17 cellular contexts compared by ENCODE assay signal in the genomic region with DNA sequence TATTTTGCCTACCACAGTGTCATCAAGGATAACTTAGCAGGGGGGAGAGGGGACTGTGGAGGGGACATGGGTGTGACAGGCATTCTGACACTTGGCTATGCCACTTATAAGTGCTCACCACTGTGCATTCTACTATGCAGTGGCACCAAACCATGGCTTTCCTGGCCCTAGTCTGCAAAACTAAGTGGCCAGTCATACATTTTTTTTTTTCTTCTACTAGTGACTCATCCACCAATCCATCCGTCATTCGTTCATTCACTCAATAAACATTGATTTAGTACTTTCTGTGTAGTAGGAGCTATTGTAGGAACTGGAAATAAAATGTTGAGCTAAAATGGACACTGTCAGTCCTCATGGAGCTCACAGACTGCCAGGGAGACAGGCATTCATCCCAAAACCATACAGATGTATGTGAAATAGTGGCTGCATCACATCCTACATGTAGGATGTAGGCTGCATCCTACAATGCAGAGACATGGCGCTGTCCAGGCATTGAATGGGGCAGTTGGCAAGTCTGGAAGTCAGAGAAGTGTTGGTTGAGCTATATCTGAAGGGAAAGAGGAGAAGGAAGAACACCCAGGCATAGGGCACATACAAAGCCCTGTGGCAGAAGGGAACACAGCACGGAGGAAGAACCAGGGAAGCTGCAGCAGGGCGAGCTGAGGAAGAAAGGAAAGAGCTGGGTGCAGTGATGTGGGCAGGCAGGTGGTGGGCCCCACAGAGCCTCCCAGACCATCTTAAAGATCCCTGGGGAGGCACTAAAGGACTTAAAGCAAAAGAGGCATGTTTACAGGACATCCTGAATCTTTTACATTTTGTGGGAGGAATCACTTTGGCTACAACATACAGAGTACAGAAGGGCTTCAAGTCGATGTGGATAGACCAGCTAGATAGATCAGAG.
A peak's percentile ranks its signal among the peaks of the same experiment; 100 is the strongest.
DNase-seq lines count a peak whose midpoint lies in the region; ATAC-seq and TF ChIP-seq lines count a peak whose summit lies in the region.
"Had no signal": no experiment of that assay in that cellular context is flagged by ENCODE, and none has a peak within 500 bp of the region (broad histone marks: within the 10 kb centered on the region; RNA-seq: fewer than 3 reads in every experiment).

No MANE protein-coding gene starts in this region.

- H4K20me1 ChIP-seq in mammary epithelial cell (ENCODE audit: insufficient read depth, low read length), result no peaks in the 10 kb centered on the region

- H3K79me2 ChIP-seq in mammary epithelial cell (ENCODE audit: insufficient read depth, low read length), result no peaks in the 10 kb centered on the region

- no peak for TF ChIP-seq CTCF in MCF 10A (IDR thresholded peaks at IDR 0.05; ENCODE audit: unreplicated experiment)
- TF ChIP-seq CTCF in mammary epithelial cell (conservative IDR thresholded peaks at IDR 0.05 in 1 of 2, IDR thresholded peaks at IDR 0.05 in 1 of 2; ENCODE audit: extremely low read depth in 1 of 2, insufficient read depth in 1 of 2, low read depth in 1 of 2, low read length in 2 of 2), result no peak
- TF ChIP-seq CTCF in fibroblast of the aortic adventitia (IDR thresholded peaks at IDR 0.05; ENCODE audit: insufficient read depth, low read length), result no peak

- CTCF ChIA-PET in MCF 10A (lab: Yijun Ruan, JAX), result interaction anchor here (0.6 to 2.1 kb wide), 8 partner anchors 14 to 420 kb away, joined by 3 to 14 read pairs (median 3); no protein-coding TSS in a partner anchor
- CTCF ChIA-PET in mammary epithelial cell (lab: Charles Lee; ENCODE audit: low non-redundant PET), result interaction anchor here (0.7 kb wide), 1 partner anchor 375 kb away, joined by 4 read pairs; no protein-coding TSS in a partner anchor

- no peaks in the 10 kb centered on the region for H3K36me3 ChIP-seq in mammary epithelial cell (ENCODE audit: insufficient read depth, low read length)
- H3K36me3 ChIP-seq: heart left ventricle, upper lobe of right lung had no signal

- H3K4me1 ChIP-seq in mammary epithelial cell (ENCODE audit: insufficient read depth, low read length), result peaks cover 3% of the 10 kb centered on the region
- H3K4me1 ChIP-seq: upper lobe of right lung had no signal

- no peak for ATAC-seq in HG03097 (IDR thresholded peaks at IDR 0.05; ENCODE audit: low FRiP score, unreplicated experiment)

- no peaks in the 10 kb centered on the region for H3K27me3 ChIP-seq in mammary epithelial cell (ENCODE audit: insufficient read depth, low read length)
- H3K27me3 ChIP-seq: upper lobe of right lung had no signal

- dilution Hi-C loops in mammary epithelial cell (cut with HindIII; ENCODE audit: low sequenced_read_pairs), result loop anchor here (5.0 kb wide), 1 partner anchor 36 kb away; no protein-coding TSS in a partner anchor

- H3K9me3 ChIP-seq in mammary epithelial cell (replicated peaks; ENCODE audit: insufficient read depth, low read length), result no peaks in the 10 kb centered on the region
- H3K9me3 ChIP-seq: heart left ventricle, upper lobe of right lung had no signal

- DNase-seq in MCF 10A (ENCODE audit: unreplicated experiment) (peak; percentile 5), mammary epithelial cell (no peak), RKO (ENCODE audit: low spot score) (peak; percentile 22), fibroblast of the aortic adventitia (ENCODE audit: low read depth) (peak; percentile 18), cortex of kidney (lab: John Stamatoyannopoulos, UW) (no peak), NOMO-1 treated with dmso at 0.1 percent for 144 hours (lab: John Stamatoyannopoulos, UW; ENCODE audit: unreplicated experiment) (no peak), inferior parietal cortex (ENCODE audit: extremely low spot score) (no peak)
- DNase-seq: activated CD4-positive, alpha-beta T cell treated with anti-CD3 and anti-CD28 coated beads, Interleukin-2, amount 10 ng/mL, durations not matched to agents 7 days and 5 days; activated naive CD4-positive, alpha-beta T cell treated with Interleukin-2 at 50 U/mL for 16 hours; aorta; CD8-positive, alpha-beta T cell; heart left ventricle; KBM-7; nephron progenitor cell; upper lobe of right lung had no signal

- in situ Hi-C loops in mammary epithelial cell (cut with MboI; ENCODE audit: low sequenced_read_pairs in 2 of 2), result no loop called here

- POLR2A ChIA-PET in MCF 10A (lab: Yijun Ruan, JAX), result interaction anchor here (0.7 to 1.2 kb wide), 2 partner anchors 55 to 755 kb away, joined by 3 to 6 read pairs; no protein-coding TSS in a partner anchor

- peaks cover 5% of the 10 kb centered on the region for H3K4me1 Mint-ChIP-seq in MCF 10A (ENCODE audit: insufficient read depth, unreplicated experiment)
- H3K4me1 Mint-ChIP-seq: activated CD4-positive, alpha-beta T cell treated with anti-CD3 and anti-CD28 coated beads, Interleukin-2, amount 10 ng/mL, durations not matched to agents 7 days and 5 days had no signal

- H3K27ac Mint-ChIP-seq in MCF 10A (ENCODE audit: low read depth, unreplicated experiment), result no peak overlapping the region
- H3K27ac Mint-ChIP-seq: activated CD4-positive, alpha-beta T cell treated with anti-CD3 and anti-CD28 coated beads, Interleukin-2, amount 10 ng/mL, durations not matched to agents 7 days and 5 days; CD8-positive, alpha-beta T cell; nephron progenitor cell; stimulated activated effector memory CD8-positive, alpha-beta T cell treated with anti-CD3 and anti-CD28 coated beads, Interleukin-12 subunit alpha, Interleukin-12 subunit beta, amount 100 ng/mL, for 72 hours had no signal

- intact Hi-C loops in MCF 10A (cut with micrococcal nuclease) (no loop called here), mammary epithelial cell (cut with micrococcal nuclease) (no loop called here)

- H3K4me3 ChIP-seq in mammary epithelial cell (replicated peaks in 1 of 3; ENCODE audit: insufficient read depth in 1 of 3, low read depth in 2 of 3, low read length in 3 of 3) (no peak overlapping the region), fibroblast of the aortic adventitia (ENCODE audit: low read depth, low read length) (no peak overlapping the region)
- H3K4me3 ChIP-seq: heart left ventricle, upper lobe of right lung had no signal

- H3K9ac ChIP-seq in mammary epithelial cell (ENCODE audit: insufficient read depth, low read length), result no peak overlapping the region

- H3K27me3 Mint-ChIP-seq in MCF 10A (ENCODE audit: insufficient read depth, unreplicated experiment), result no peaks in the 10 kb centered on the region

- no TSS peak for BruUV-seq in MCF 10A (replicated peaks; lab: Mats Ljungman, UMichigan)
- no TSS peak for BruUV-seq in mammary epithelial cell (replicated peaks; lab: Mats Ljungman, UMichigan)

- H3K4me3 Mint-ChIP-seq in MCF 10A (ENCODE audit: unreplicated experiment), result no peak overlapping the region
- H3K4me3 Mint-ChIP-seq: activated CD4-positive, alpha-beta T cell treated with anti-CD3 and anti-CD28 coated beads, Interleukin-2, amount 10 ng/mL, durations not matched to agents 7 days and 5 days; CD8-positive, alpha-beta T cell; stimulated activated effector memory CD8-positive, alpha-beta T cell treated with anti-CD3 and anti-CD28 coated beads, Interleukin-12 subunit alpha, Interleukin-12 subunit beta, amount 100 ng/mL, for 72 hours had no signal

- no peaks in the 10 kb centered on the region for H3K36me3 Mint-ChIP-seq in MCF 10A (ENCODE audit: insufficient read depth, unreplicated experiment)
- H3K36me3 Mint-ChIP-seq: CD8-positive, alpha-beta T cell had no signal

- no peak overlapping the region for H3K4me2 ChIP-seq in mammary epithelial cell (ENCODE audit: insufficient read depth, low read depth, low read length)

- no peaks in the 10 kb centered on the region for H3K9me3 Mint-ChIP-seq in MCF 10A (ENCODE audit: unreplicated experiment)
- H3K9me3 Mint-ChIP-seq: activated CD4-positive, alpha-beta T cell treated with anti-CD3 and anti-CD28 coated beads, Interleukin-2, amount 10 ng/mL, durations not matched to agents 7 days and 5 days; CD8-positive, alpha-beta T cell; nephron progenitor cell; stimulated activated effector memory CD8-positive, alpha-beta T cell treated with anti-CD3 and anti-CD28 coated beads, Interleukin-12 subunit alpha, Interleukin-12 subunit beta, amount 100 ng/mL, for 72 hours had no signal

- WGBS in mammary epithelial cell (ENCODE audit: low coverage, missing lambda C conversion rate), result 88% methylated on average over 6 of the region's 6 CpGs

- H3K27ac ChIP-seq in mammary epithelial cell (ENCODE audit: insufficient read depth, low read depth, low read length), result no peak overlapping the region
- H3K27ac ChIP-seq: heart left ventricle, upper lobe of right lung had no signal

- no peak overlapping the region for H2AFZ ChIP-seq in mammary epithelial cell (ENCODE audit: low read depth, low read length)

Comparison
In these comparisons a context has a peak if more than half of its experiments do, and no peak if none do; other contexts are left out.
1. DNase-seq: peak in MCF 10A (single experiment), RKO (single experiment) and fibroblast of the aortic adventitia (single experiment); none in mammary epithelial cell (single experiment), cortex of kidney (single experiment), NOMO-1 treated with dmso at 0.1 percent for 144 hours (single experiment) and inferior parietal cortex (single experiment).